In genomic region chr15:67076147-67076843, GRCh38 we compare ENCODE assay signal across 8 cellular contexts. TPM values are rescaled to one million over a fixed set of nuclear protein-coding genes. Genes with fewer than 3 reads are reported as not detected.
DNase-seq lines count a peak whose midpoint lies in the region; ATAC-seq and TF ChIP-seq lines count a peak whose summit lies in the region.

No MANE protein-coding gene starts in this region.

- H3K4me3 Mint-ChIP-seq in natural killer cell, result peak overlapping the region; percentile 7
- no peak overlapping the region for H3K4me3 Mint-ChIP-seq in natural killer cell treated with Interleukin-12 subunit alpha and Interleukin-12 subunit beta and Interleukin-15 and Interleukin-18, amount 100 ng/mL, for 72 hours
- peak overlapping the region; percentile 67 for H3K4me3 Mint-ChIP-seq in stimulated activated naive B cell treated with anti-CD40 and anti-IgM and Interleukin-4, amounts not matched to agents 10 μg/mL and 1 μg/mL and 100 μg/mL, for 72 hours

- H3K36me3 Mint-ChIP-seq in natural killer cell, result no peaks in the 10 kb centered on the region
- no peaks in the 10 kb centered on the region for H3K36me3 Mint-ChIP-seq in natural killer cell treated with Interleukin-12 subunit alpha and Interleukin-12 subunit beta and Interleukin-15 and Interleukin-18, amount 100 ng/mL, for 72 hours
- H3K36me3 Mint-ChIP-seq in stimulated activated naive B cell treated with anti-CD40 and anti-IgM and Interleukin-4, amounts not matched to agents 10 μg/mL and 1 μg/mL and 100 μg/mL, for 72 hours, result peaks cover 22 to 31% of the 10 kb centered on the region in 2 donors

- ATAC-seq in natural killer cell (no peak), GM18502 (IDR thresholded peaks at IDR 0.05; ENCODE audit: poor library complexity, unreplicated experiment) (no peak), GM19455 (IDR thresholded peaks at IDR 0.05; ENCODE audit: unreplicated experiment) (no peak)
- no peak for ATAC-seq in natural killer cell treated with Interleukin-12 subunit alpha and Interleukin-12 subunit beta and Interleukin-15 and Interleukin-18, amount 100 ng/mL, for 72 hours
- ATAC-seq in stimulated activated naive B cell treated with anti-CD40 and anti-IgM and Interleukin-4, amounts not matched to agents 10 μg/mL and 1 μg/mL and 100 μg/mL, for 72 hours (replicated peaks), result peak; percentile 83

- DNase-seq in natural killer cell (no peak), epithelial cell of esophagus (ENCODE audit: low read depth) (peak; percentile 92), D341Med (ENCODE audit: low spot score) (no peak)
- no peak for DNase-seq in natural killer cell treated with Interleukin-12 subunit alpha and Interleukin-12 subunit beta and Interleukin-15 and Interleukin-18, amount 100 ng/mL, for 72 hours (ENCODE audit: low spot score)
- peak; percentile 83 for DNase-seq in stimulated activated naive B cell treated with anti-CD40 and anti-IgM and Interleukin-4, amounts not matched to agents 10 μg/mL and 1 μg/mL and 100 μg/mL, for 72 hours

- no peak overlapping the region for H3K4me3 ChIP-seq in epithelial cell of esophagus (ENCODE audit: low read length)

- H3K27ac Mint-ChIP-seq in natural killer cell, result no peak overlapping the region
- no peak overlapping the region for H3K27ac Mint-ChIP-seq in natural killer cell treated with Interleukin-12 subunit alpha and Interleukin-12 subunit beta and Interleukin-15 and Interleukin-18, amount 100 ng/mL, for 72 hours
- H3K27ac Mint-ChIP-seq in stimulated activated naive B cell treated with anti-CD40 and anti-IgM and Interleukin-4, amounts not matched to agents 10 μg/mL and 1 μg/mL and 100 μg/mL, for 72 hours, result peak overlapping the region; percentile 98

- no peaks in the 10 kb centered on the region for H3K9me3 Mint-ChIP-seq in natural killer cell
- H3K9me3 Mint-ChIP-seq in natural killer cell treated with Interleukin-12 subunit alpha and Interleukin-12 subunit beta and Interleukin-15 and Interleukin-18, amount 100 ng/mL, for 72 hours, result no peaks in the 10 kb centered on the region
- no peaks in the 10 kb centered on the region for H3K9me3 Mint-ChIP-seq in stimulated activated naive B cell treated with anti-CD40 and anti-IgM and Interleukin-4, amounts not matched to agents 10 μg/mL and 1 μg/mL and 100 μg/mL, for 72 hours

- H3K27me3 Mint-ChIP-seq in natural killer cell (ENCODE audit: low read depth in 2 of 2), result no peaks in the 10 kb centered on the region
- no peaks in the 10 kb centered on the region for H3K27me3 Mint-ChIP-seq in natural killer cell treated with Interleukin-12 subunit alpha and Interleukin-12 subunit beta and Interleukin-15 and Interleukin-18, amount 100 ng/mL, for 72 hours
- no peaks in the 10 kb centered on the region for H3K27me3 Mint-ChIP-seq in stimulated activated naive B cell treated with anti-CD40 and anti-IgM and Interleukin-4, amounts not matched to agents 10 μg/mL and 1 μg/mL and 100 μg/mL, for 72 hours

- no peak for TF ChIP-seq CTCF in natural killer cell (IDR thresholded peaks at IDR 0.05)
- no peak for TF ChIP-seq CTCF in epithelial cell of esophagus (IDR thresholded peaks at IDR 0.05; ENCODE audit: insufficient read depth, low read depth, low read length, missing control alignments)

- H3K4me1 Mint-ChIP-seq in natural killer cell, result peaks cover 67 to 69% of the 10 kb centered on the region in 2 donors
- peaks cover 61 to 62% of the 10 kb centered on the region in 2 donors for H3K4me1 Mint-ChIP-seq in natural killer cell treated with Interleukin-12 subunit alpha and Interleukin-12 subunit beta and Interleukin-15 and Interleukin-18, amount 100 ng/mL, for 72 hours (ENCODE audit: low read depth in 2 of 2)
- peaks cover 67 to 68% of the 10 kb centered on the region in 2 donors for H3K4me1 Mint-ChIP-seq in stimulated activated naive B cell treated with anti-CD40 and anti-IgM and Interleukin-4, amounts not matched to agents 10 μg/mL and 1 μg/mL and 100 μg/mL, for 72 hours

- intact Hi-C loops in natural killer cell (cut with micrococcal nuclease), result no loop called here

TF ChIP-seq in PFSK-1, 5 proteins besides CTCF, POLR2A, EP300 and RAD21:
- TF ChIP-seq SIN3A (IDR thresholded peaks at IDR 0.05; ENCODE audit: borderline replicate concordance, insufficient read depth, low read length) (peak; percentile 79; the same call in 1 of the 2 replicates), REST (IDR thresholded peaks at IDR 0.05; ENCODE audit: insufficient read depth in 1 of 2, low read depth in 2 of 2, low read length in 2 of 2) (no peak), FOXP2 (optimal IDR thresholded peaks at IDR 0.05; ENCODE audit: borderline replicate concordance, extremely low read depth, extremely low read length, insufficient read depth) (peak; percentile 87), POLR2AphosphoS5 (IDR thresholded peaks at IDR 0.05; ENCODE audit: low read depth, low read length) (no peak)

RNA-seq across cellular contexts. Expression of gene SMAD3, which starts 10.9 kb away (rescaled TPM):
- total RNA-seq in natural killer cell, result 10 to 100 TPM; 47.1 to 72.6 (median 63.0) TPM
- total RNA-seq in natural killer cell treated with Interleukin-12 subunit alpha and Interleukin-12 subunit beta and Interleukin-15 and Interleukin-18, amount 100 ng/mL, for 72 hours, result 10 to 100 TPM; 13.5 to 47.4 TPM
- polyA plus RNA-seq in PFSK-1 (2012; ENCODE audit: insufficient read length, low read depth), result 19.5 TPM

Comparison
In these comparisons a context has a peak if more than half of its experiments do, and no peak if none do; other contexts are left out.
1. ATAC-seq: peak in stimulated activated naive B cell treated with anti-CD40 and anti-IgM and Interleukin-4, amounts not matched to agents 10 μg/mL and 1 μg/mL and 100 μg/mL, for 72 hours (2 of 2); none in natural killer cell (0 of 3), natural killer cell treated with Interleukin-12 subunit alpha and Interleukin-12 subunit beta and Interleukin-15 and Interleukin-18, amount 100 ng/mL, for 72 hours (0 of 2), GM18502 (single experiment) and GM19455 (single experiment).
2. DNase-seq: peak in epithelial cell of esophagus (single experiment) and stimulated activated naive B cell treated with anti-CD40 and anti-IgM and Interleukin-4, amounts not matched to agents 10 μg/mL and 1 μg/mL and 100 μg/mL, for 72 hours (single experiment); none in natural killer cell (single experiment), natural killer cell treated with Interleukin-12 subunit alpha and Interleukin-12 subunit beta and Interleukin-15 and Interleukin-18, amount 100 ng/mL, for 72 hours (single experiment) and D341Med (single experiment).